Comparison of ENCODE assay signal across 2 cellular contexts in the genomic region with DNA sequence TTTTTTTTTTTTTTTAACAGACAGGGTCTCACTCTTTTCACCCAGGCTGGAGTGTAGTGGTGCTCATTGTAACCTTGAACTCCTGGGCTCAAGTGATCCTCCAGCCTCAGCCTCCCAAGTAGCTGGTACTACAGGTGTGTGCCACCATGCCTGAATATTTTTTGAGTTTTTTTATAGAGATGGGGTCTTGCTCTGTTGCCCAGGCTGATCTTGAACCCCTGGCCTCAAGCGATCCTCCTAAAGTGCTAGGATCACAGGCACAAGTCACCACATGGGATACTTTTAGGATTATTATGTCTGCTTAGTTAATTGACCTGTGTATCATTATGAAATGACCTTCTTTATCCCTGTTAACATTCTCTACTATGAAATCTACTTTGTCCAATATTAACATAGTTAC.
"Had no signal": no experiment of that assay in that cellular context is flagged by ENCODE, and none has a peak within 500 bp of the region (broad histone marks: within the 10 kb centered on the region; RNA-seq: fewer than 3 reads in every experiment).

No MANE protein-coding gene starts in this region.

- H3K27me3 Mint-ChIP-seq: activated naive CD8-positive, alpha-beta T cell treated with anti-CD3 and anti-CD28 coated beads, Interleukin-2, amount 10 ng/mL, durations not matched to agents 7 days and 5 days had no signal

- H3K4me3 Mint-ChIP-seq: activated naive CD8-positive, alpha-beta T cell treated with anti-CD3 and anti-CD28 coated beads, Interleukin-2, amount 10 ng/mL, durations not matched to agents 7 days and 5 days had no signal

- H3K9me3 Mint-ChIP-seq: activated naive CD8-positive, alpha-beta T cell treated with anti-CD3 and anti-CD28 coated beads, Interleukin-2, amount 10 ng/mL, durations not matched to agents 7 days and 5 days had no signal

- DNase-seq: cerebellar nuclear complex had no signal
